ENCODE assay signal across 34 cellular contexts in the genomic region with DNA sequence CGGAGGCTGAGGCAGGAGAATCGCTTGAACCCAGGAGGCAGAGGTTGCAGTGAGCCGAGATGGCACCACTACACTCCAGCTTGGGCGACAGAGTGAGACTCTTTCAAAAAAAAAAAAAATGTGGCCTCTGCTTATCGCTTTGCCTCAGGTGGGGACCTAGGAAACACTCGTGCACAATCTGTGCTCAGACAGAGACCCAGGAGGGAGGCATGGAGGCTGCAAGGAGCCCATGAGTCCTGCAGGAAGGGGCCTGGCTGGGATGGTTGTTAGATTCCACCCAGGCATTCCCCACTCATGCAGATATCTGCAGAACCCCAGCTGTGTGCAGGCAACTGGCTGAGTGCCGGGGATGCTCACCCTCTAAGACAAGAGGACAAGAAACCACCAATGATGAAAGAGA.
"Had no signal": no experiment of that assay in that cellular context is flagged by ENCODE, and none has a peak within 500 bp of the region (broad histone marks: within the 10 kb centered on the region; RNA-seq: fewer than 3 reads in every experiment).

No MANE protein-coding gene starts in this region.

- H3K4me2 ChIP-seq: KMS-11 had no signal

- H3K27ac ChIP-seq: KMS-11 had no signal

- DNase-seq: Karpas-422, Kasumi-1, MG63, MM.1S, MV-4-11, NCI-H1048, NCI-H1092, NCI-H1092 treated with DMSO at 0.1 percent for 48 hours, NCI-H1105, NCI-H1105 treated with DMSO at 0.1 percent for 48 hours, NCI-H1417, NCI-H1417 treated with DMSO at 0.1 percent for 48 hours, NCI-H1436, NCI-H1436 treated with DMSO at 0.1 percent for 48 hours, NCI-H146, NCI-H1694, NCI-H1694 treated with DMSO at 0.1 percent for 48 hours, NCI-H187, NCI-H187 treated with DMSO at 0.1 percent for 48 hours, NCI-H1930, NCI-H2029, NCI-H2029 treated with DMSO at 0.1 percent for 48 hours, NCI-H2081, NCI-H2081 treated with DMSO at 0.1 percent for 48 hours, NCI-H2107, NCI-H2171, NCI-H2171 treated with DMSO at 0.1 percent for 48 hours, NCI-H2227 treated with DMSO at 0.1 percent for 48 hours, NCI-H226, NCI-H345, NCI-H446, NCI-H446 treated with DMSO at 0.1 percent for 48 hours, NCI-H510A had no signal

- H3K9me3 ChIP-seq: MG63 had no signal

- H3K36me3 ChIP-seq: MG63 had no signal

- H3K9ac ChIP-seq: KMS-11 had no signal

- H3K27me3 ChIP-seq: MG63 had no signal

- H3K4me3 ChIP-seq: MG63 had no signal
